In genomic region chr20:45394221-45395113, GRCh38 we compare ENCODE assay signal across 24 cellular contexts. TPM values are rescaled to one million over a fixed set of nuclear protein-coding genes. Genes with fewer than 3 reads are reported as not detected.
"Had no signal": no experiment of that assay in that cellular context is flagged by ENCODE, and none has a peak within 500 bp of the region (broad histone marks: within the 10 kb centered on the region; RNA-seq: fewer than 3 reads in every experiment).

No MANE protein-coding gene starts in this region.

- H3K27ac ChIP-seq: HL-60, KMS-11, RWPE1, SJCRH30 had no signal

- H3K36me3 ChIP-seq: SJCRH30 had no signal

- ATAC-seq: Right ventricle myocardium inferior, SK-N-SH treated with all-trans-retinoic acid at 6 μM for 48 hours had no signal

- H3K4me2 ChIP-seq: KMS-11 had no signal

- H3K4me1 ChIP-seq: SJCRH30 had no signal

- DNase-seq: IMR-90, Kasumi-1, MM.1S, NCI-H1092 treated with DMSO at 0.1 percent for 48 hours, NCI-H1436, NCI-H187, NCI-H2029, NCI-H2081 treated with DMSO at 0.1 percent for 48 hours, NCI-H2171, NCI-H226, NCI-H446, NCI-H510A, NCI-H524 treated with DMSO at 0.1 percent for 48 hours, NCI-H69, NCI-H774, SHP77 treated with DMSO at 0.1 percent for 48 hours, SJCRH30 had no signal

- H3K27me3 ChIP-seq: SJCRH30 had no signal

- H3K4me3 ChIP-seq: SJCRH30 had no signal

- FAIRE-seq: RCC 7860 had no signal

- H3K9ac ChIP-seq: KMS-11 had no signal

RNA-seq across cellular contexts. Expression of gene TP53TG5, which starts 16.3 kb away (rescaled TPM):
- total RNA-seq: IMR-90, M059J, SJCRH30 had no signal
- polyA plus RNA-seq: IMR-90 had no signal
